Comparison of ENCODE assay signal across 8 cellular contexts in genomic region chr18:62187543-62188378, GRCh38. TPM values are rescaled to one million over a fixed set of nuclear protein-coding genes. Genes with fewer than 3 reads are reported as not detected.
DNase-seq lines count a peak whose midpoint lies in the region; ATAC-seq and TF ChIP-seq lines count a peak whose summit lies in the region.

No MANE protein-coding gene starts in this region.

- H3K9me3 Mint-ChIP-seq in activated naive CD8-positive, alpha-beta T cell treated with anti-CD3 and anti-CD28 coated beads, Interleukin-2, amount 10 ng/mL, durations not matched to agents 7 days and 5 days: peaks cover 1% of the 10 kb centered on the region

- POLR2A ChIA-PET in activated naive CD8-positive, alpha-beta T cell treated with anti-CD3 and anti-CD28 coated beads, Interleukin-2, amount 10 ng/mL, durations not matched to agents 7 days and 5 days (lab: Charles Lee): interaction anchor here (0.8 to 2.2 kb wide), 10 partner anchors 10 to 528 kb away, joined by 3 to 24 read pairs (median 7); partner anchors contain the start of genes PHLPP1 and ZCCHC2

- peaks cover 0 to 6% (median 0%) of the 10 kb centered on the region in 11 donors for H3K9me3 ChIP-seq in heart right ventricle

- H3K4me1 ChIP-seq in heart right ventricle: peaks cover 0 to 53% (median 31%) of the 10 kb centered on the region in 9 donors

- H3K4me1 Mint-ChIP-seq in activated naive CD8-positive, alpha-beta T cell treated with anti-CD3 and anti-CD28 coated beads, Interleukin-2, amount 10 ng/mL, durations not matched to agents 7 days and 5 days: peaks cover 44% of the 10 kb centered on the region

- intact Hi-C loops in heart right ventricle (cut with DNase I): loop anchor here in 8 of 10 donors (2.0 to 10.0 kb wide), 9 partner anchors 59 to 797 kb away; no protein-coding TSS in a partner anchor
- intact Hi-C loops in posterior vena cava (cut with DNase I): loop anchor here (10.0 kb wide), 2 partner anchors 57 to 67 kb away; no protein-coding TSS in a partner anchor

- H3K4me3 ChIP-seq in heart right ventricle: peak overlapping the region; percentile 72 to 100 (median 94)

- peak overlapping the region; percentile 56 to 91 (median 80) for H3K27ac ChIP-seq in heart right ventricle

- peak overlapping the region; percentile 97 for H3K27ac Mint-ChIP-seq in activated naive CD8-positive, alpha-beta T cell treated with anti-CD3 and anti-CD28 coated beads, Interleukin-2, amount 10 ng/mL, durations not matched to agents 7 days and 5 days

- peak; percentile 6 for ATAC-seq in HG03064 (IDR thresholded peaks at IDR 0.05; ENCODE audit: low read depth, unreplicated experiment)
- no peak for ATAC-seq in activated naive CD8-positive, alpha-beta T cell treated with anti-CD3 and anti-CD28 coated beads, Interleukin-2, amount 10 ng/mL, durations not matched to agents 7 days and 5 days (ENCODE audit: low read depth)
- ATAC-seq in heart right ventricle: peak; percentile 3 to 44 (median 26)

- no peaks in the 10 kb centered on the region for H3K36me3 ChIP-seq in heart right ventricle

- TF ChIP-seq CTCF in heart right ventricle (IDR thresholded peaks at IDR 0.05): peak in 1 of 9 donors; percentile 14

- peaks cover 32% of the 10 kb centered on the region for H3K36me3 Mint-ChIP-seq in activated naive CD8-positive, alpha-beta T cell treated with anti-CD3 and anti-CD28 coated beads, Interleukin-2, amount 10 ng/mL, durations not matched to agents 7 days and 5 days

- 0% methylated on average over 53 of the region's 53 CpGs for WGBS in heart right ventricle, 2 donors

- no peaks in the 10 kb centered on the region for H3K27me3 ChIP-seq in heart right ventricle

- H3K4me3 Mint-ChIP-seq in activated naive CD8-positive, alpha-beta T cell treated with anti-CD3 and anti-CD28 coated beads, Interleukin-2, amount 10 ng/mL, durations not matched to agents 7 days and 5 days: peak overlapping the region; percentile 95

- H3K27me3 Mint-ChIP-seq in activated naive CD8-positive, alpha-beta T cell treated with anti-CD3 and anti-CD28 coated beads, Interleukin-2, amount 10 ng/mL, durations not matched to agents 7 days and 5 days: no peaks in the 10 kb centered on the region

- DNase-seq in NCI-H510A treated with DMSO at 0.1 percent for 48 hours (lab: John Stamatoyannopoulos, UW): peak; percentile 53
- no peak for DNase-seq in NCI-H510A (lab: John Stamatoyannopoulos, UW)
- DNase-seq in OCI-M1 (lab: John Stamatoyannopoulos, UW): peak; percentile 64
- no peak for DNase-seq in activated naive CD8-positive, alpha-beta T cell treated with anti-CD3 and anti-CD28 coated beads, Interleukin-2, amount 10 ng/mL, durations not matched to agents 7 days and 5 days
- peak in 1 of 2 donors; percentile 12 for DNase-seq in heart right ventricle
- DNase-seq in posterior vena cava (ENCODE audit: low spot score): peak; percentile 82
- no peak for DNase-seq in inferior parietal cortex (ENCODE audit: extremely low spot score)

RNA-seq across cellular contexts. Expression of gene RELCH, which starts 0.7 kb away (rescaled TPM):
- 10 to 100 TPM; 42.9 to 46.3 TPM for total RNA-seq in activated naive CD8-positive, alpha-beta T cell treated with anti-CD3 and anti-CD28 coated beads, Interleukin-2, amount 10 ng/mL, durations not matched to agents 7 days and 5 days
- total RNA-seq in heart right ventricle (10 to 100 TPM; 12.1 to 21.0 (median 16.5) TPM), posterior vena cava (10 to 100 TPM; 24.9 to 29.7 TPM)
- polyA plus RNA-seq in heart right ventricle: 10 to 100 TPM in 1 of 2 donors, 1 to 10 TPM in 1; 4.1 to 14.6 TPM

RNA-seq across cellular contexts. Expression of gene PIGN, which starts 0.9 kb away (rescaled TPM):
- 10 to 100 TPM; 25.0 to 28.2 TPM for total RNA-seq in activated naive CD8-positive, alpha-beta T cell treated with anti-CD3 and anti-CD28 coated beads, Interleukin-2, amount 10 ng/mL, durations not matched to agents 7 days and 5 days
- 10 to 100 TPM; 14.4 to 31.6 (median 21.2) TPM for total RNA-seq in heart right ventricle
- 1 to 10 TPM; 4.4 to 5.6 TPM for polyA plus RNA-seq in heart right ventricle
- total RNA-seq in posterior vena cava: 10 to 100 TPM; 18.6 to 23.7 TPM

Comparison
In these comparisons a context has a peak if more than half of its experiments do, and no peak if none do; other contexts are left out.
1. DNase-seq: peak in NCI-H510A treated with DMSO at 0.1 percent for 48 hours (single experiment), OCI-M1 (single experiment) and posterior vena cava (single experiment); none in NCI-H510A (single experiment), activated naive CD8-positive, alpha-beta T cell treated with anti-CD3 and anti-CD28 coated beads, Interleukin-2, amount 10 ng/mL, durations not matched to agents 7 days and 5 days (single experiment) and inferior parietal cortex (single experiment).